Comparison of ENCODE assay signal across 35 cellular contexts in genomic region chr1:44950434-44950833, GRCh38.
"Had no signal": no experiment of that assay in that cellular context is flagged by ENCODE, and none has a peak within 500 bp of the region (broad histone marks: within the 10 kb centered on the region; RNA-seq: fewer than 3 reads in every experiment).

No MANE protein-coding gene starts in this region.

- H3K4me3 ChIP-seq: adrenal gland, body of pancreas, breast epithelium had no signal

- H3K4me1 ChIP-seq: breast epithelium had no signal

- H3K27me3 ChIP-seq: adrenal gland, body of pancreas, brain microvascular endothelial cell, breast epithelium had no signal

- FAIRE-seq: astrocyte, TTC549 had no signal

- ATAC-seq: activated CD8-positive, alpha-beta T cell treated with anti-CD3 and anti-CD28 coated beads for 36 hours; activated T-cell treated with anti-CD3 and anti-CD28 coated beads, Interleukin-2, amount 50 U/mL, for 4 hours; activated T-cell treated with anti-CD3 and anti-CD28 coated beads, Interleukin-2, amount 50 U/mL, for 72 hours; activated T-helper 17 cell treated with anti-CD3 and anti-CD28 coated beads, Interleukin-2, amount 50 U/mL, for 72 hours; body of pancreas had no signal

- H3K9me3 ChIP-seq: adrenal gland, body of pancreas, breast epithelium had no signal

- H3K27ac Mint-ChIP-seq: activated B cell treated with CpG ODN at 0.5 μM for 24 hours; activated CD4-positive, alpha-beta memory T cell treated with anti-CD3 and anti-CD28 coated beads for 36 hours; activated CD4-positive, alpha-beta T cell treated with anti-CD3 and anti-CD28 coated beads, Interleukin-2, amount 10 ng/mL, durations not matched to agents 24 days and 14 days; activated CD8-positive, alpha-beta T cell treated with anti-CD3 and anti-CD28 coated beads for 36 hours; activated naive CD4-positive, alpha-beta T cell treated with anti-CD3 and anti-CD28 coated beads, Interleukin-2, amount 10 ng/mL, durations not matched to agents 7 days and 5 days; activated naive CD4-positive, alpha-beta T cell treated with anti-CD3 and anti-CD28 coated beads, Interleukin-2, amount 50 U/mL, for 24 hours; activated naive CD8-positive, alpha-beta T cell treated with anti-CD3 and anti-CD28 coated beads for 36 hours; activated T-cell treated with anti-CD3 and anti-CD28 coated beads, Interleukin-2, amount 50 U/mL, for 72 hours; activated T-helper 1 cell treated with anti-CD3 and anti-CD28 coated beads, Interleukin-12 subunit alpha, Interleukin-12 subunit beta, Interleukin-2, Interleukin-4 antibody, amounts not matched to agents 30 ng/mL and 10 ng/mL and 1 ng/mL, durations not matched to agents 14 hours and 24 hours and 36 hours; activated T-helper 17 cell treated with anti-CD3 and anti-CD28 coated beads, Interleukin-2, amount 50 U/mL, for 72 hours; T-helper 1 cell treated with Interleukin-12 subunit alpha and Interleukin-12 subunit beta and Interleukin-4 antibody, amounts not matched to agents 30 μg/mL and 1 μg/mL, for 36 hours; T-helper 2 cell treated with Interferon-gamma antibody and Interleukin-4, amounts not matched to agents 5 μg/mL and 100 μg/mL, for 36 hours had no signal

- H3K9me3 Mint-ChIP-seq: activated B cell treated with CpG ODN at 0.5 μM for 24 hours; activated CD4-positive, alpha-beta memory T cell treated with anti-CD3 and anti-CD28 coated beads for 36 hours; activated CD4-positive, alpha-beta T cell treated with anti-CD3 and anti-CD28 coated beads, Interleukin-2, amount 10 ng/mL, durations not matched to agents 24 days and 14 days; activated CD8-positive, alpha-beta T cell treated with anti-CD3 and anti-CD28 coated beads for 36 hours; activated naive CD4-positive, alpha-beta T cell treated with anti-CD3 and anti-CD28 coated beads, Interleukin-2, amount 10 ng/mL, durations not matched to agents 7 days and 5 days; activated naive CD4-positive, alpha-beta T cell treated with anti-CD3 and anti-CD28 coated beads, Interleukin-2, amount 50 U/mL, for 24 hours; activated naive CD8-positive, alpha-beta T cell treated with anti-CD3 and anti-CD28 coated beads for 36 hours; activated T-cell treated with anti-CD3 and anti-CD28 coated beads, Interleukin-2, amount 50 U/mL, for 4 hours; activated T-cell treated with anti-CD3 and anti-CD28 coated beads, Interleukin-2, amount 50 U/mL, for 72 hours; activated T-helper 1 cell treated with anti-CD3 and anti-CD28 coated beads, Interleukin-12 subunit alpha, Interleukin-12 subunit beta, Interleukin-2, Interleukin-4 antibody, amounts not matched to agents 30 ng/mL and 10 ng/mL and 1 ng/mL, durations not matched to agents 14 hours and 24 hours and 36 hours; activated T-helper 17 cell treated with anti-CD3 and anti-CD28 coated beads, Interleukin-2, amount 50 U/mL, for 72 hours; T-helper 1 cell treated with Interleukin-12 subunit alpha and Interleukin-12 subunit beta and Interleukin-4 antibody, amounts not matched to agents 30 μg/mL and 1 μg/mL, for 36 hours; T-helper 2 cell treated with Interferon-gamma antibody and Interleukin-4, amounts not matched to agents 5 μg/mL and 100 μg/mL, for 36 hours had no signal

- H3K4me3 Mint-ChIP-seq: activated B cell treated with CpG ODN at 0.5 μM for 24 hours; activated CD4-positive, alpha-beta memory T cell treated with anti-CD3 and anti-CD28 coated beads for 36 hours; activated CD4-positive, alpha-beta T cell treated with anti-CD3 and anti-CD28 coated beads, Interleukin-2, amount 10 ng/mL, durations not matched to agents 24 days and 14 days; activated CD8-positive, alpha-beta T cell treated with anti-CD3 and anti-CD28 coated beads for 36 hours; activated naive CD4-positive, alpha-beta T cell treated with anti-CD3 and anti-CD28 coated beads, Interleukin-2, amount 10 ng/mL, durations not matched to agents 7 days and 5 days; activated naive CD4-positive, alpha-beta T cell treated with anti-CD3 and anti-CD28 coated beads, Interleukin-2, amount 50 U/mL, for 24 hours; activated naive CD8-positive, alpha-beta T cell treated with anti-CD3 and anti-CD28 coated beads for 36 hours; activated T-cell treated with anti-CD3 and anti-CD28 coated beads, Interleukin-2, amount 50 U/mL, for 4 hours; activated T-cell treated with anti-CD3 and anti-CD28 coated beads, Interleukin-2, amount 50 U/mL, for 72 hours; activated T-helper 1 cell treated with anti-CD3 and anti-CD28 coated beads, Interleukin-12 subunit alpha, Interleukin-12 subunit beta, Interleukin-2, Interleukin-4 antibody, amounts not matched to agents 30 ng/mL and 10 ng/mL and 1 ng/mL, durations not matched to agents 14 hours and 24 hours and 36 hours; activated T-helper 17 cell treated with anti-CD3 and anti-CD28 coated beads, Interleukin-2, amount 50 U/mL, for 72 hours; T-helper 1 cell treated with Interleukin-12 subunit alpha and Interleukin-12 subunit beta and Interleukin-4 antibody, amounts not matched to agents 30 μg/mL and 1 μg/mL, for 36 hours; T-helper 2 cell treated with Interferon-gamma antibody and Interleukin-4, amounts not matched to agents 5 μg/mL and 100 μg/mL, for 36 hours had no signal

- H3K36me3 ChIP-seq: adrenal gland, brain microvascular endothelial cell, breast epithelium had no signal

- DNase-seq: activated B cell treated with CpG ODN at 0.5 μM for 24 hours; activated CD4-positive, alpha-beta memory T cell treated with anti-CD3 and anti-CD28 coated beads for 36 hours; activated CD4-positive, alpha-beta T cell treated with anti-CD3 and anti-CD28 coated beads for 4 hours; activated CD4-positive, alpha-beta T cell treated with anti-CD3 and anti-CD28 coated beads, Interleukin-2, amount 10 ng/mL, durations not matched to agents 24 days and 14 days; activated CD4-positive, alpha-beta T cell treated with anti-CD3 and anti-CD28 coated beads, Interleukin-2, amount 50 U/mL, for 1 hour; activated CD4-positive, alpha-beta T cell treated with anti-CD3 and anti-CD28 coated beads, Interleukin-2, amount 50 U/mL, for 4 hours; activated CD4-positive, CD25-positive, alpha-beta regulatory T cell treated with anti-CD3 and anti-CD28 coated beads, Interleukin-2, amount 50 U/mL, for 72 hours; activated CD8-positive, alpha-beta memory T cell treated with anti-CD3 and anti-CD28 coated beads, Interleukin-2, amount 50 U/mL, for 4 hours; activated CD8-positive, alpha-beta T cell treated with anti-CD3 and anti-CD28 coated beads for 36 hours; activated effector memory CD4-positive, alpha-beta T cell treated with anti-CD3 and anti-CD28 coated beads, Interleukin-2, amount 50 U/mL, for 16 hours; activated naive CD4-positive, alpha-beta T cell treated with anti-CD3 and anti-CD28 coated beads, Interleukin-2, amount 10 ng/mL, durations not matched to agents 7 days and 5 days; activated naive CD4-positive, alpha-beta T cell treated with Interleukin-2 at 50 U/mL for 16 hours; activated naive CD8-positive, alpha-beta T cell treated with anti-CD3 and anti-CD28 coated beads for 36 hours; activated T-cell treated with anti-CD3 and anti-CD28 coated beads for 4 hours; activated T-cell treated with anti-CD3 and anti-CD28 coated beads, Interleukin-2, amount 50 U/mL, for 1 hour; activated T-cell treated with anti-CD3 and anti-CD28 coated beads, Interleukin-2, amount 50 U/mL, for 4 hours; activated T-cell treated with anti-CD3 and anti-CD28 coated beads, Interleukin-2, amount 50 U/mL, for 72 hours; adrenal gland; amniotic stem cell; aorta; body of pancreas; brain microvascular endothelial cell; central memory CD4-positive, alpha-beta T cell; T-helper 1 cell; T-helper 2 cell; T-helper 9 cell; WERI-Rb-1 had no signal

- H3K27me3 Mint-ChIP-seq: activated B cell treated with CpG ODN at 0.5 μM for 24 hours; activated CD4-positive, alpha-beta memory T cell treated with anti-CD3 and anti-CD28 coated beads for 36 hours; activated CD4-positive, alpha-beta T cell treated with anti-CD3 and anti-CD28 coated beads, Interleukin-2, amount 10 ng/mL, durations not matched to agents 24 days and 14 days; activated CD8-positive, alpha-beta T cell treated with anti-CD3 and anti-CD28 coated beads for 36 hours; activated naive CD4-positive, alpha-beta T cell treated with anti-CD3 and anti-CD28 coated beads, Interleukin-2, amount 10 ng/mL, durations not matched to agents 7 days and 5 days; activated naive CD4-positive, alpha-beta T cell treated with anti-CD3 and anti-CD28 coated beads, Interleukin-2, amount 50 U/mL, for 24 hours; activated naive CD8-positive, alpha-beta T cell treated with anti-CD3 and anti-CD28 coated beads for 36 hours; activated T-helper 17 cell treated with anti-CD3 and anti-CD28 coated beads, Interleukin-2, amount 50 U/mL, for 72 hours had no signal

- H3K27ac ChIP-seq: adrenal gland, body of pancreas, brain microvascular endothelial cell, breast epithelium, WERI-Rb-1 had no signal
